In genomic region chr1:212630159-212630900, GRCh38 we compare ENCODE assay signal across 8 cellular contexts. TPM values are rescaled to one million over a fixed set of nuclear protein-coding genes. Genes with fewer than 3 reads are reported as not detected.
A peak's percentile ranks its signal among the peaks of the same experiment; 100 is the strongest.
DNase-seq lines count a peak whose midpoint lies in the region; ATAC-seq and TF ChIP-seq lines count a peak whose summit lies in the region.

No MANE protein-coding gene starts in this region.

- H3K27ac Mint-ChIP-seq in Caco-2 (ENCODE audit: unreplicated experiment), result no peak overlapping the region
- no peak overlapping the region for H3K27ac Mint-ChIP-seq in osteocyte (ENCODE audit: unreplicated experiment)

- no peaks in the 10 kb centered on the region for H4K20me1 ChIP-seq in PC-3 (ENCODE audit: low read length)

- no peak overlapping the region for H3K4me3 ChIP-seq in Caco-2 (ENCODE audit: low read depth, low read length)
- H3K4me3 ChIP-seq in PC-3 (ENCODE audit: low read length), result no peak overlapping the region
- H3K4me3 ChIP-seq in vagina, result no peak overlapping the region

- H3K36me3 ChIP-seq in Caco-2 (ENCODE audit: control insufficient read depth, insufficient read depth, low read length), result no peaks in the 10 kb centered on the region
- no peaks in the 10 kb centered on the region for H3K36me3 ChIP-seq in PC-3 (ENCODE audit: low read depth, low read length)
- no peaks in the 10 kb centered on the region for H3K36me3 ChIP-seq in vagina

- POLR2A ChIA-PET in Caco-2 (lab: Charles Lee), result no interaction called here
- POLR2A ChIA-PET in PC-3 (lab: Charles Lee; ENCODE audit: unreplicated experiment), result no interaction called here

- intact Hi-C loops in Caco-2 (cut with micrococcal nuclease; ENCODE audit: unreplicated experiment), result no loop called here
- intact Hi-C loops in PC-3 (cut with micrococcal nuclease), result loop anchor here (1.0 kb wide), 1 partner anchor 153 kb away; no protein-coding TSS in a partner anchor
- intact Hi-C loops in vagina (cut with DNase I), result no loop called here

- H3K9me3 ChIP-seq in Caco-2, result 0 out of 2 replicates have a peak, but pooled peaks cover 8% of the 10 kb centered on the region
- peaks cover 6% of the 10 kb centered on the region; the same call in 1 of the 2 replicates for H3K9me3 ChIP-seq in PC-3 (ENCODE audit: low read length)
- H3K9me3 ChIP-seq in vagina, result no peaks in the 10 kb centered on the region

- H3K9me2 ChIP-seq in PC-3 (replicated peaks; ENCODE audit: low read length), result no peaks in the 10 kb centered on the region

- H3K4me3 Mint-ChIP-seq in Caco-2 (ENCODE audit: unreplicated experiment), result no peak overlapping the region
- H3K4me3 Mint-ChIP-seq in osteocyte (ENCODE audit: unreplicated experiment), result no peak overlapping the region

- peak; percentile 89 for ATAC-seq in GM19397 (IDR thresholded peaks at IDR 0.05; ENCODE audit: unreplicated experiment)
- peak; percentile 80 for ATAC-seq in HG03439 (IDR thresholded peaks at IDR 0.05; ENCODE audit: unreplicated experiment)
- ATAC-seq in PC-3, result peak; percentile 89
- peak; percentile 87 for ATAC-seq in foreskin keratinocyte

- H3K27ac ChIP-seq in PC-3 (ENCODE audit: low read length) (no peak overlapping the region), foreskin keratinocyte (no peak overlapping the region), vagina (no peak overlapping the region)

- no peak overlapping the region for H2AFZ ChIP-seq in PC-3 (ENCODE audit: low read length)

- no TSS peak for BruUV-seq in Caco-2 (replicated peaks; lab: Mats Ljungman, UMichigan)
- BruUV-seq in PC-3 (replicated peaks; lab: Mats Ljungman, UMichigan), result no TSS peak

- H3K4me2 ChIP-seq in PC-3 (ENCODE audit: low read length), result no peak overlapping the region

- H3K4me1 ChIP-seq in Caco-2 (no peaks in the 10 kb centered on the region; the same call in 1 of the 2 replicates), PC-3 (ENCODE audit: insufficient read depth, low read length) (no peaks in the 10 kb centered on the region), foreskin keratinocyte (no peaks in the 10 kb centered on the region), vagina (peaks cover 3% of the 10 kb centered on the region)

- H3K9ac ChIP-seq in PC-3 (ENCODE audit: low read length), result no peak overlapping the region

- CTCF ChIA-PET in Caco-2 (lab: Charles Lee), result interaction anchor here (0.6 to 1.0 kb wide), 5 partner anchors 16 to 148 kb away, joined by 3 to 13 read pairs (median 5); no protein-coding TSS in a partner anchor
- CTCF ChIA-PET in PC-3 (lab: Charles Lee), result interaction anchor here (0.6 kb wide), 2 partner anchors 154 to 489 kb away, joined by 3 to 12 read pairs; no protein-coding TSS in a partner anchor

- H3K4me1 Mint-ChIP-seq in Caco-2 (ENCODE audit: low read depth, unreplicated experiment), result no peaks in the 10 kb centered on the region
- no peaks in the 10 kb centered on the region for H3K4me1 Mint-ChIP-seq in osteocyte (ENCODE audit: unreplicated experiment)

- H3K27me3 ChIP-seq in Caco-2 (replicated peaks; ENCODE audit: control insufficient read depth, insufficient read depth, low read length) (no peaks in the 10 kb centered on the region), PC-3 (ENCODE audit: low read length) (no peaks in the 10 kb centered on the region), foreskin keratinocyte (peaks cover 18% of the 10 kb centered on the region), vagina (no peaks in the 10 kb centered on the region)

- H3K9me3 Mint-ChIP-seq in Caco-2 (ENCODE audit: unreplicated experiment) (peaks cover 12% of the 10 kb centered on the region), osteocyte (ENCODE audit: unreplicated experiment) (peaks cover 4% of the 10 kb centered on the region)

- H3K36me3 Mint-ChIP-seq in Caco-2 (ENCODE audit: insufficient read depth, unreplicated experiment) (no peaks in the 10 kb centered on the region), osteocyte (ENCODE audit: unreplicated experiment) (no peaks in the 10 kb centered on the region)

- no peaks in the 10 kb centered on the region for H3K79me2 ChIP-seq in PC-3 (ENCODE audit: low read length)

- TF ChIP-seq POLR2A in vagina (IDR thresholded peaks at IDR 0.05), result no peak

- H3F3A ChIP-seq in PC-3 (ENCODE audit: low read length, unreplicated experiment), result no peaks in the 10 kb centered on the region

- H3K27me3 Mint-ChIP-seq in Caco-2 (ENCODE audit: insufficient read depth, unreplicated experiment) (peaks cover 3% of the 10 kb centered on the region), osteocyte (ENCODE audit: unreplicated experiment) (peaks cover 30% of the 10 kb centered on the region)

- peak; percentile 54 to 58 for DNase-seq in Caco-2
- DNase-seq in PC-3, result peak; percentile 77
- peak; percentile 77 to 80 for DNase-seq in activated T-cell treated with anti-CD3 and anti-CD28 coated beads, Interleukin-2, amount 50 U/mL, for 48 hours
- DNase-seq in foreskin keratinocyte, result peak; percentile 7 to 19
- no peak for DNase-seq in osteocyte (ENCODE audit: extremely low spot score, unreplicated experiment)
- no peak for DNase-seq in vagina (ENCODE audit: extremely low spot score in 2 of 2)

- TF ChIP-seq CTCF in Caco-2 (IDR thresholded peaks at IDR 0.05; ENCODE audit: insufficient read depth in 1 of 2, low read depth in 1 of 2, low read length in 1 of 2, severe bottlenecking in 1 of 2, unreplicated experiment in 1 of 2), result peak; percentile 77 to 88
- peak; percentile 95 for TF ChIP-seq CTCF in PC-3 (conservative IDR thresholded peaks at IDR 0.05; ENCODE audit: low read depth, low read length)
- TF ChIP-seq CTCF in foreskin keratinocyte (conservative IDR thresholded peaks at IDR 0.05), result peak; percentile 71
- TF ChIP-seq CTCF in osteocyte (IDR thresholded peaks at IDR 0.05), result peak; percentile 70
- TF ChIP-seq CTCF in vagina (IDR thresholded peaks at IDR 0.05), result peak; percentile 26 to 69 (median 45)

RNA-seq across cellular contexts. Expression of gene ATF3, which starts 21.8 kb away (rescaled TPM):
- total RNA-seq in Caco-2 (2022) (21.8 and 25.8 TPM in 2 replicates), PC-3 (2014; rRNA removed) (275 and 335 TPM in 2 replicates), foreskin keratinocyte (3.3 and 5.4 TPM in 2 replicates), osteocyte (18.7 and 45.3 TPM in 2 replicates), vagina (34.9 TPM)
- polyA plus RNA-seq in foreskin keratinocyte, result 3.3 and 4.8 TPM in 2 replicates

Comparison
In these comparisons a context has a peak if more than half of its experiments do, and no peak if none do; other contexts are left out.
1. DNase-seq: peak in Caco-2 (2 of 2), PC-3 (single experiment), activated T-cell treated with anti-CD3 and anti-CD28 coated beads, Interleukin-2, amount 50 U/mL, for 48 hours (2 of 2) and foreskin keratinocyte (2 of 2); none in osteocyte (single experiment) and vagina (0 of 2).
2. CTCF ChIP-seq: peak in every context shown above with its lines; median percentile 95 in PC-3; 82 in Caco-2; 71 in foreskin keratinocyte; 70 in osteocyte; 45 in vagina.
3. Peak in every context shown above with its lines, with median percentiles within 50 percentile points of each other: ATAC-seq.